ENCODE assay signal across 16 cellular contexts in genomic region chr6:89555751-89556150, GRCh38.
DNase-seq lines count a peak whose midpoint lies in the region; FAIRE-seq and TF ChIP-seq lines count a peak whose summit lies in the region.
"Had no signal": no experiment of that assay in that cellular context is flagged by ENCODE, and none has a peak within 500 bp of the region (broad histone marks: within the 10 kb centered on the region; RNA-seq: fewer than 3 reads in every experiment).

No MANE protein-coding gene starts in this region.

- H3K36me3 Mint-ChIP-seq in neural crest cell (ENCODE audit: low read depth) (peaks cover 11% of the 10 kb centered on the region), mesothelial cell of epicardium (peaks cover 7% of the 10 kb centered on the region)

- H3K36me3 ChIP-seq in bronchial epithelial cell (ENCODE audit: control insufficient read depth, insufficient read depth, low read length), result no peaks in the 10 kb centered on the region
- H3K36me3 ChIP-seq: BLaER1 treated with 17β-estradiol and CSF1 and Interleukin-3, amounts not matched to agents 10 nM and 100 nM; SJCRH30 had no signal

- H3K4me3 Mint-ChIP-seq in neural crest cell (no peak overlapping the region), mesothelial cell of epicardium (no peak overlapping the region)

- DNase-seq in NCI-H2081 (lab: John Stamatoyannopoulos, UW) (peak; percentile 30 to 64), NCI-H2081 treated with DMSO at 0.1 percent for 48 hours (lab: John Stamatoyannopoulos, UW) (no peak), NCI-H345 treated with DMSO at 0.1 percent for 48 hours (lab: John Stamatoyannopoulos, UW; ENCODE audit: unreplicated experiment) (peak; percentile 22), bronchial epithelial cell (ENCODE audit: low read depth) (no peak), neural crest cell (ENCODE audit: low read depth, low spot score) (no peak), NCI-H82 (lab: John Stamatoyannopoulos, UW) (no peak), mesothelial cell of epicardium (ENCODE audit: low spot score in 2 of 2, unreplicated experiment in 2 of 2) (no peak), HK-2 (ENCODE audit: unreplicated experiment) (no peak)
- DNase-seq: 8988T, NCI-H1092, NCI-H2029, NCI-H226, SJCRH30 had no signal

- H3K9me3 Mint-ChIP-seq in neural crest cell (peaks cover 11% of the 10 kb centered on the region), mesothelial cell of epicardium (peaks cover 16% of the 10 kb centered on the region)

- no peak for TF ChIP-seq CTCF in bronchial epithelial cell (IDR thresholded peaks at IDR 0.05; ENCODE audit: insufficient read depth, low read length, severe bottlenecking)
- TF ChIP-seq CTCF in neural crest cell (conservative IDR thresholded peaks at IDR 0.05), result no peak
- TF ChIP-seq CTCF in mesothelial cell of epicardium (IDR thresholded peaks at IDR 0.05; ENCODE audit: unreplicated experiment), result no peak

- peak; percentile 18 for FAIRE-seq in bronchial epithelial cell (lab: Jason Lieb, UNC)
- FAIRE-seq: HTR-8/SVneo, K562 had no signal

- H3K4me1 Mint-ChIP-seq in neural crest cell, result peaks cover 11% of the 10 kb centered on the region
- peaks cover 14% of the 10 kb centered on the region for H3K4me1 Mint-ChIP-seq in mesothelial cell of epicardium

- H3K27me3 ChIP-seq in bronchial epithelial cell (ENCODE audit: control insufficient read depth, insufficient read depth, low read length), result no peaks in the 10 kb centered on the region
- H3K27me3 ChIP-seq: BLaER1 treated with 17β-estradiol and CSF1 and Interleukin-3, amounts not matched to agents 10 nM and 100 nM; SJCRH30 had no signal

- H3K27me3 Mint-ChIP-seq in neural crest cell (ENCODE audit: low read depth) (peaks cover 18% of the 10 kb centered on the region), mesothelial cell of epicardium (ENCODE audit: low read depth) (no peaks in the 10 kb centered on the region)

- H3K27ac Mint-ChIP-seq in neural crest cell (ENCODE audit: unreplicated experiment) (peak overlapping the region; percentile 9), mesothelial cell of epicardium (no peak overlapping the region)

- no peak overlapping the region for H3K4me3 ChIP-seq in bronchial epithelial cell (ENCODE audit: low read depth, low read length)
- H3K4me3 ChIP-seq: BLaER1 treated with 17β-estradiol and CSF1 and Interleukin-3, amounts not matched to agents 10 nM and 100 nM; K562; SJCRH30 had no signal

Comparison
In these comparisons a context has a peak if more than half of its experiments do, and no peak if none do; other contexts are left out.
1. DNase-seq: peak in NCI-H2081 (2 of 2) and NCI-H345 treated with DMSO at 0.1 percent for 48 hours (single experiment); none in NCI-H2081 treated with DMSO at 0.1 percent for 48 hours (single experiment), bronchial epithelial cell (single experiment), neural crest cell (single experiment), NCI-H82 (single experiment), mesothelial cell of epicardium (0 of 2) and HK-2 (single experiment).